Comparison of ENCODE assay signal across 11 cellular contexts in the genomic region with DNA sequence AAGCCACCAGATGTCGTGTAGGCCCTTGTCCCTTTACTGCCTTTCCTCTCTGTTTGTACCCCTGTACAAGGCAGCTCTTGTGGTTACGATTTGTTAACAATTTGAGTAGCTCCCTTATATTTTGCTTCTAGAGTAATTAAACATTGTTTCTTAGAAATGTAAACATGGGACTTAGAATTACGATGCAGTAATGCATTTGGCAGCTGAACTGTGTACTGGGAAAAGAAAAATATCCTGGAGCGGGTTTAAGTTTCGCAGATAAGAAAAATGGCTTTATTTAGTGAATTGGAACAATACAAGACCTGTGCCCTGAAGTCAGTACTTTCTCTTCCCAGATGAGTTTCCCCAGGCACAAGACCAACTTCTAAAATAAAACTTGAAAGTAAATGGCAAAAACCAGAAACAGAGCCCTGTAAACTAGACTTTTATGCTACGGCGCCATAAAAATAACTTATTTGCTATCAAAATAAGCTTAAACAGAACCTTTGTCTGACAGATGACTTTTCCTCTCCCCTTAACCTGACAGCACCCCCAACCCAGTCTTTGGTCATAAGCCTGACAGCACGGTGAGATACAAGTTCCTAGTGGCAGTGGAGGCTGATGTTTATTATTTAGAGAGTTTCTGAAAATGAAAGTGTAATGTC.
A peak's percentile ranks its signal among the peaks of the same experiment; 100 is the strongest.
DNase-seq lines count a peak whose midpoint lies in the region; ATAC-seq and TF ChIP-seq lines count a peak whose summit lies in the region.
"Had no signal": no experiment of that assay in that cellular context is flagged by ENCODE, and none has a peak within 500 bp of the region (broad histone marks: within the 10 kb centered on the region; RNA-seq: fewer than 3 reads in every experiment).

No MANE protein-coding gene starts in this region.

- ATAC-seq in left cardiac atrium, result peak; percentile 32 to 46
- ATAC-seq: activated naive CD8-positive, alpha-beta T cell treated with anti-CD3 and anti-CD28 coated beads, Interleukin-2, amount 50 U/mL, for 24 hours had no signal

- peaks cover 41 to 68% (median 57%) of the 10 kb centered on the region in 10 experiments for H3K4me1 ChIP-seq in BLaER1 treated with 17β-estradiol and CSF1 and Interleukin-3, amounts not matched to agents 10 nM and 100 nM
- peaks cover 0 to 59% (median 46%) of the 10 kb centered on the region in 4 donors for H3K4me1 ChIP-seq in sigmoid colon

- H3K27me3 ChIP-seq in BLaER1 treated with 17β-estradiol and CSF1 and Interleukin-3, amounts not matched to agents 10 nM and 100 nM, result no peaks in the 10 kb centered on the region
- no peaks in the 10 kb centered on the region for H3K27me3 ChIP-seq in sigmoid colon

- H3K9me3 ChIP-seq in BLaER1 treated with 17β-estradiol and CSF1 and Interleukin-3, amounts not matched to agents 10 nM and 100 nM (replicated peaks in 1 of 11), result peaks cover 0 to 17% (median 4%) of the 10 kb centered on the region in 11 experiments; a peak in 6 of 22 replicates
- no peaks in the 10 kb centered on the region for H3K9me3 ChIP-seq in sigmoid colon

- no peak overlapping the region for H3K9ac ChIP-seq in BLaER1 treated with 17β-estradiol and CSF1 and Interleukin-3, amounts not matched to agents 10 nM and 100 nM

- peak overlapping the region in 5 of 11 experiments; percentile 2 to 16 (median 11); a peak in 3 of 22 replicates for H3K27ac ChIP-seq in BLaER1 treated with 17β-estradiol and CSF1 and Interleukin-3, amounts not matched to agents 10 nM and 100 nM
- peak overlapping the region; percentile 77 to 87 (median 82) for H3K27ac ChIP-seq in sigmoid colon

- 10 to 45% methylated on average over 8 of the region's 8 CpGs for WGBS in sigmoid colon, 2 donors

- in situ Hi-C loops in ACHN (cut with HindIII; ENCODE audit: low pct_ligation_motif_present, low pct_unique_long_range_greater_than_20kb, low sequenced_read_pairs), result no loop called here

- H4K20me1 ChIP-seq in BLaER1 treated with 17β-estradiol and CSF1 and Interleukin-3, amounts not matched to agents 10 nM and 100 nM, result peaks cover 11 to 88% (median 25%) of the 10 kb centered on the region in 11 experiments; a peak in 19 of 22 replicates

- peaks cover 0 to 11% (median 6%) of the 10 kb centered on the region in 11 experiments; a peak in 8 of 22 replicates for H3K36me3 ChIP-seq in BLaER1 treated with 17β-estradiol and CSF1 and Interleukin-3, amounts not matched to agents 10 nM and 100 nM
- no peaks in the 10 kb centered on the region for H3K36me3 ChIP-seq in sigmoid colon

- DNase-seq in left cardiac atrium, result no peak
- DNase-seq in sigmoid colon, result no peak
- DNase-seq in NCI-H510A treated with DMSO at 0.1 percent for 48 hours (lab: John Stamatoyannopoulos, UW), result no peak
- DNase-seq in AG08396 (ENCODE audit: low spot score), result no peak
- no peak for DNase-seq in NCI-H345 treated with DMSO at 0.1 percent for 48 hours (lab: John Stamatoyannopoulos, UW; ENCODE audit: unreplicated experiment)
- DNase-seq in ACHN, result no peak
- DNase-seq: activated naive CD8-positive, alpha-beta T cell treated with anti-CD3 and anti-CD28 coated beads, Interleukin-2, amount 50 U/mL, for 24 hours; KBM-7; posterior cingulate gyrus had no signal

- TF ChIP-seq CTCF in WI38 (IDR thresholded peaks at IDR 0.05; ENCODE audit: low read depth, low read length), result no peak
- TF ChIP-seq CTCF in sigmoid colon (IDR thresholded peaks at IDR 0.05), result no peak

- intact Hi-C loops in left cardiac atrium (cut with DNase I), result no loop called here
- intact Hi-C loops in sigmoid colon (cut with DNase I), result loop anchor here (2.0 kb wide), 1 partner anchor 63 kb away; a partner anchor contains a TSS

- TF ChIP-seq EP300 in sigmoid colon (IDR thresholded peaks at IDR 0.05), result no peak

- H3K4me3 ChIP-seq in BLaER1 treated with 17β-estradiol and CSF1 and Interleukin-3, amounts not matched to agents 10 nM and 100 nM, result no peak overlapping the region
- H3K4me3 ChIP-seq in WI38 (ENCODE audit: low read depth, low read length) (peak overlapping the region; percentile 31), sigmoid colon (peak overlapping the region; percentile 9 to 38 (median 34))

- peak overlapping the region; percentile 0 to 31 (median 14); a peak in 13 of 22 replicates for H3K4me2 ChIP-seq in BLaER1 treated with 17β-estradiol and CSF1 and Interleukin-3, amounts not matched to agents 10 nM and 100 nM

- TF ChIP-seq POLR2A in sigmoid colon (IDR thresholded peaks at IDR 0.05), result no peak

Comparison
In these comparisons a context has a peak if more than half of its experiments do, and no peak if none do; other contexts are left out.
1. H3K4me3 ChIP-seq: peak in WI38 (single experiment) and sigmoid colon (4 of 4); none in BLaER1 treated with 17β-estradiol and CSF1 and Interleukin-3, amounts not matched to agents 10 nM and 100 nM (0 of 10).